30 cellular contexts compared by ENCODE assay signal in the genomic region with DNA sequence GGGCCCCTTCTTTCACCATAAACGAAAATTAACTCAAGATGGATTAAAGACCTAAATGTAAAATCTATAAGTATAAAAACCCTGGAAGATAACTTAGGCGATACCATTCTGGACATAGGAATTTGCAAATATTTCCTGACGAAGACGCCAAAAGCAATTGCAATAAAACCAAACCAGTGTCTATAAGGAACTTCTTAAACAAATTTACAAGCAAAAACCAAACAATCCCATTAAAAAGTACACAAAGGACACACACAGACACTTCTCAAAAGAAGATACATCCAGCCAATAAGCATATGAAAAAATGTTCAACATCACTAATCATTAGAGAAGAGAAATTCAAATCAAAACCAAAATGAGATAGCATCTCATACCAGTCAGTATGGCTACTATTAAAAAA.
"Had no signal": no experiment of that assay in that cellular context is flagged by ENCODE, and none has a peak within 500 bp of the region (broad histone marks: within the 10 kb centered on the region; RNA-seq: fewer than 3 reads in every experiment).

No MANE protein-coding gene starts in this region.

- H3K27ac Mint-ChIP-seq: activated CD4-positive, alpha-beta T cell treated with anti-CD3 and anti-CD28 coated beads, Interleukin-2, amount 10 ng/mL, durations not matched to agents 7 days and 5 days; activated naive CD4-positive, alpha-beta T cell treated with anti-CD3 and anti-CD28 coated beads, Interleukin-2, amount 10 ng/mL, durations not matched to agents 7 days and 5 days; activated T-cell treated with anti-CD3 and anti-CD28 coated beads, Interleukin-2, amount 50 U/mL, for 24 hours; progenitor cell of endocrine pancreas had no signal

- H3K36me3 ChIP-seq: breast epithelium, esophagus muscularis mucosa, heart left ventricle, neutrophil, ovary, right lobe of liver, upper lobe of right lung, WERI-Rb-1 had no signal

- H3K27me3 Mint-ChIP-seq: activated CD4-positive, alpha-beta memory T cell treated with anti-CD3 and anti-CD28 coated beads, Interleukin-2, amount 10 ng/mL, durations not matched to agents 7 days and 5 days; activated CD4-positive, alpha-beta T cell treated with anti-CD3 and anti-CD28 coated beads, Interleukin-2, amount 10 ng/mL, durations not matched to agents 7 days and 5 days; activated naive CD4-positive, alpha-beta T cell treated with anti-CD3 and anti-CD28 coated beads, Interleukin-2, amount 10 ng/mL, durations not matched to agents 7 days and 5 days; activated T-cell treated with anti-CD3 and anti-CD28 coated beads, Interleukin-2, amount 50 U/mL, for 24 hours; progenitor cell of endocrine pancreas had no signal

- H3K27me3 ChIP-seq: breast epithelium, esophagus muscularis mucosa, foreskin keratinocyte, heart left ventricle, neutrophil, ovary, right lobe of liver, upper lobe of right lung had no signal

- DNase-seq: activated CD4-positive, alpha-beta memory T cell treated with anti-CD3 and anti-CD28 coated beads, Interleukin-2, amount 10 ng/mL, durations not matched to agents 7 days and 5 days; activated CD4-positive, alpha-beta T cell treated with anti-CD3 and anti-CD28 coated beads, Interleukin-2, amount 10 ng/mL, durations not matched to agents 7 days and 5 days; activated CD4-positive, CD25-positive, alpha-beta regulatory T cell treated with anti-CD3 and anti-CD28 coated beads, Interleukin-2, amount 50 U/mL, for 72 hours; activated CD8-positive, alpha-beta memory T cell treated with anti-CD3 and anti-CD28 coated beads, Interleukin-2, amount 50 U/mL, for 48 hours; activated gamma-delta T cell; activated naive CD4-positive, alpha-beta T cell treated with anti-CD3 and anti-CD28 coated beads, Interleukin-2, amount 10 ng/mL, durations not matched to agents 7 days and 5 days; activated T-cell treated with anti-CD3 and anti-CD28 coated beads, Interleukin-2, amount 50 U/mL, for 24 hours; amygdala; central memory CD4-positive, alpha-beta T cell; dermis blood vessel endothelial cell; effector CD4-positive, alpha-beta T cell; foreskin keratinocyte; heart left ventricle; hypothalamus; immature natural killer cell; kidney; left colon; mammary epithelial cell; nephron progenitor cell; ovary; right lobe of liver; stimulated activated CD4-positive, alpha-beta T cell treated with anti-CD3 and anti-CD28 coated beads, Interleukin-2, amount 100 ng/mL, for 48 hours; stimulated activated naive CD8-positive, alpha-beta T cell treated with anti-CD3 and anti-CD28 coated beads, Interleukin-15, Interleukin-2, amounts not matched to agents 100 U/mL and 50 U/mL, for 24 hours; substantia nigra; upper lobe of right lung; WERI-Rb-1 had no signal

- ATAC-seq: foreskin keratinocyte; heart left ventricle; left colon; stimulated activated naive CD8-positive, alpha-beta T cell treated with anti-CD3 and anti-CD28 coated beads, Interleukin-15, Interleukin-2, amounts not matched to agents 100 U/mL and 50 U/mL, for 24 hours; upper lobe of right lung had no signal

- H3K4me3 Mint-ChIP-seq: activated CD4-positive, alpha-beta memory T cell treated with anti-CD3 and anti-CD28 coated beads, Interleukin-2, amount 10 ng/mL, durations not matched to agents 7 days and 5 days; activated CD4-positive, alpha-beta T cell treated with anti-CD3 and anti-CD28 coated beads, Interleukin-2, amount 10 ng/mL, durations not matched to agents 7 days and 5 days; activated naive CD4-positive, alpha-beta T cell treated with anti-CD3 and anti-CD28 coated beads, Interleukin-2, amount 10 ng/mL, durations not matched to agents 7 days and 5 days; activated T-cell treated with anti-CD3 and anti-CD28 coated beads, Interleukin-2, amount 50 U/mL, for 24 hours; nephron progenitor cell had no signal

- H3K27ac ChIP-seq: breast epithelium, esophagus muscularis mucosa, foreskin keratinocyte, neutrophil, ovary, right lobe of liver, upper lobe of right lung, WERI-Rb-1 had no signal

- FAIRE-seq: kidney had no signal

- H3K9me3 ChIP-seq: breast epithelium, esophagus muscularis mucosa, neutrophil, ovary, right lobe of liver had no signal

- H3K4me1 ChIP-seq: right lobe of liver had no signal

- H3K4me3 ChIP-seq: breast epithelium, esophagus muscularis mucosa, heart left ventricle, ovary, right lobe of liver, upper lobe of right lung had no signal
